Comparison of ENCODE assay signal across 1 cellular context in the genomic region with DNA sequence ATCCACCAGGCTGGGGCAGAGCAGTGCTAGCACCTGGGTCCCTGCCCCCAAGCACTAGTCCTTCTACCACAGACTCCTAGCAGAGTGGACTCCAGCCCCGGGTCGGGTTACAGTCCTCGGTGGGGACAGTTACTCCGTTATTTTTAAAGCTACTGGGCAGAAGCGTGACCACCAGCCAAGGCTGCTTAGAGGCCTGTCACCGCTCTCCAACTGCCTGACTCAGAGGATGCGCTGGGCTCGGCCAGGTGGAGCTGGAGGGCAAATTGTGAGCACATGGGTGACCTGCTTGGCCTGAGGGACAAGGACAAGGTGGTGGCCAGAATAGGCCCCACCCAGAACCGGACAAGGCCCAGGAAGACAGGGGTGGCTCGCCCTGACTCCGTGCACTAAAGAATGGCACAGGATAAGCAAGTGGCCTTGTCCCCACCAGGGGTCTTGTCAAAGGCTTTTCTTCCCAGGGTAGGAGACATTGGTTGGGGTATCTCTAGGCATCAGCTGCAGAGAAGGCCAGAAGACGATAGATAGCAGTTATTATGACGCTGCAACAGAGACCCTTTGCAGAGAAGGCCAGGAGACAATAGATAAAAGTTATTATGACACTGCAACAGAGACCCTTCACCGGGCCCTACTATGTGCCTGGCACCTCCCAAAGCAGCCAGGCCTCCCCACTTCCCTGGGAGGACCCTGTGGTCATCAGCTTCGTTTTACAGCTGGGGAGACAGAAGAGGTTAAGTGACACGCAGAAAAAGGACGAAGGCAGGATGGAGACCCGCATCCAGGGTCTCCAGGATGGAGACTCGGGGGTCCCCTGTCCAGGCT.
TF ChIP-seq lines count a peak whose summit lies in the region.

No MANE protein-coding gene starts in this region.

TF ChIP-seq in K562, 482 proteins besides CTCF, POLR2A, EP300 and RAD21 (continued from another document and continues in another):
- TF ChIP-seq TOE1 (IDR thresholded peaks at IDR 0.05; ENCODE audit: borderline replicate concordance), result no peak
- TF ChIP-seq TOE1 (CRISPR knock-in tag; IDR thresholded peaks at IDR 0.05; ENCODE audit: borderline replicate concordance, low read depth), result no peak
- TF ChIP-seq ZNF263 (CRISPR knock-in tag; IDR thresholded peaks at IDR 0.05; ENCODE audit: borderline replicate concordance), result peak; percentile 18; the same call in 1 of the 2 replicates
- no peak for TF ChIP-seq TAF15 (IDR thresholded peaks at IDR 0.05; ENCODE audit: low read depth, low read length)
- no peak for TF ChIP-seq ZC3H8 (IDR thresholded peaks at IDR 0.05)
- no peak for TF ChIP-seq ZSCAN32 (CRISPR knock-in tag; IDR thresholded peaks at IDR 0.05)
- no peak for TF ChIP-seq NR2C2 (CRISPR knock-in tag; IDR thresholded peaks at IDR 0.05)
- no peak for TF ChIP-seq NR2C2 (tag; IDR thresholded peaks at IDR 0.05)
- TF ChIP-seq HDAC2 (IDR thresholded peaks at IDR 0.05), result no peak
- TF ChIP-seq MCM5 (IDR thresholded peaks at IDR 0.05; ENCODE audit: low read depth), result no peak
- TF ChIP-seq ASH1L (IDR thresholded peaks at IDR 0.05; ENCODE audit: borderline replicate concordance, low read depth, partially characterized antibody), result no peak
- TF ChIP-seq KLF1 (tag; IDR thresholded peaks at IDR 0.05), result no peak
- TF ChIP-seq CBX8 (IDR thresholded peaks at IDR 0.05; ENCODE audit: borderline replicate concordance, extremely low read depth, low read depth, low read length, poor library complexity, severe bottlenecking), result no peak
- TF ChIP-seq ARID1B (IDR thresholded peaks at IDR 0.05), result peak; percentile 75
- no peak for TF ChIP-seq GMEB1 (CRISPR knock-in tag; IDR thresholded peaks at IDR 0.05)
- no peak for TF ChIP-seq KDM4B (IDR thresholded peaks at IDR 0.05; ENCODE audit: borderline replicate concordance in 2 of 2, low read depth in 1 of 2)
- TF ChIP-seq ZNF124 (CRISPR knock-in tag; IDR thresholded peaks at IDR 0.05), result no peak
- TF ChIP-seq CHD1 (IDR thresholded peaks at IDR 0.05; ENCODE audit: low read length), result no peak
- TF ChIP-seq CREB3L1 (IDR thresholded peaks at IDR 0.05; ENCODE audit: borderline replicate concordance, low read depth), result no peak
- no peak for TF ChIP-seq ZNF224 (CRISPR knock-in tag; IDR thresholded peaks at IDR 0.05)
- TF ChIP-seq ZNF354B (CRISPR knock-in tag; IDR thresholded peaks at IDR 0.05), result no peak
- TF ChIP-seq NCOR1 (IDR thresholded peaks at IDR 0.05), result peak; percentile 67; the same call in 1 of the 2 replicates
- TF ChIP-seq CREBBP (IDR thresholded peaks at IDR 0.05; ENCODE audit: low read depth, low read length), result no peak
- no peak for TF ChIP-seq MTF1 (CRISPR knock-in tag; IDR thresholded peaks at IDR 0.05; ENCODE audit: borderline replicate concordance)
- TF ChIP-seq MCM3 (IDR thresholded peaks at IDR 0.05), result no peak
- TF ChIP-seq KLF13 (tag; IDR thresholded peaks at IDR 0.05; ENCODE audit: borderline replicate concordance, low read depth), result no peak
- TF ChIP-seq, protein P1, sequence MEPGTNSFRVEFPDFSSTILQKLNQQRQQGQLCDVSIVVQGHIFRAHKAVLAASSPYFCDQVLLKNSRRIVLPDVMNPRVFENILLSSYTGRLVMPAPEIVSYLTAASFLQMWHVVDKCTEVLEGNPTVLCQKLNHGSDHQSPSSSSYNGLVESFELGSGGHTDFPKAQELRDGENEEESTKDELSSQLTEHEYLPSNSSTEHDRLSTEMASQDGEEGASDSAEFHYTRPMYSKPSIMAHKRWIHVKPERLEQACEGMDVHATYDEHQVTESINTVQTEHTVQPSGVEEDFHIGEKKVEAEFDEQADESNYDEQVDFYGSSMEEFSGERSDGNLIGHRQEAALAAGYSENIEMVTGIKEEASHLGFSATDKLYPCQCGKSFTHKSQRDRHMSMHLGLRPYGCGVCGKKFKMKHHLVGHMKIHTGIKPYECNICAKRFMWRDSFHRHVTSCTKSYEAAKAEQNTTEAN (CRISPR knock-in tag; IDR thresholded peaks at IDR 0.05), result no peak
- TF ChIP-seq MIER1 (IDR thresholded peaks at IDR 0.05; ENCODE audit: low read depth), result no peak
- no peak for TF ChIP-seq CHD4 (IDR thresholded peaks at IDR 0.05; ENCODE audit: insufficient read depth, insufficient replicate concordance, low read depth, low read length, poor library complexity, severe bottlenecking)
- no peak for TF ChIP-seq ZNF589 (CRISPR knock-in tag; IDR thresholded peaks at IDR 0.05; ENCODE audit: low read depth)
- no peak for TF ChIP-seq CXXC5 (CRISPR knock-in tag; IDR thresholded peaks at IDR 0.05)
- no peak for TF ChIP-seq KAT2B (IDR thresholded peaks at IDR 0.05; ENCODE audit: low read depth, low read length)
- TF ChIP-seq PYGO2 (tag; IDR thresholded peaks at IDR 0.05), result no peak
- TF ChIP-seq ZBTB8A (IDR thresholded peaks at IDR 0.05; ENCODE audit: partially characterized antibody), result no peak
- TF ChIP-seq, protein P2, sequence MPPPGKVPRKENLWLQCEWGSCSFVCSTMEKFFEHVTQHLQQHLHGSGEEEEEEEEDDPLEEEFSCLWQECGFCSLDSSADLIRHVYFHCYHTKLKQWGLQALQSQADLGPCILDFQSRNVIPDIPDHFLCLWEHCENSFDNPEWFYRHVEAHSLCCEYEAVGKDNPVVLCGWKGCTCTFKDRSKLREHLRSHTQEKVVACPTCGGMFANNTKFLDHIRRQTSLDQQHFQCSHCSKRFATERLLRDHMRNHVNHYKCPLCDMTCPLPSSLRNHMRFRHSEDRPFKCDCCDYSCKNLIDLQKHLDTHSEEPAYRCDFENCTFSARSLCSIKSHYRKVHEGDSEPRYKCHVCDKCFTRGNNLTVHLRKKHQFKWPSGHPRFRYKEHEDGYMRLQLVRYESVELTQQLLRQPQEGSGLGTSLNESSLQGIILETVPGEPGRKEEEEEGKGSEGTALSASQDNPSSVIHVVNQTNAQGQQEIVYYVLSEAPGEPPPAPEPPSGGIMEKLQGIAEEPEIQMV (tag; conservative IDR thresholded peaks at IDR 0.05; ENCODE audit: low read depth), result no peak
- TF ChIP-seq MAFF (IDR thresholded peaks at IDR 0.05; ENCODE audit: low read length), result no peak
- no peak for TF ChIP-seq ZSCAN29 (IDR thresholded peaks at IDR 0.05)
- TF ChIP-seq, protein P3, sequence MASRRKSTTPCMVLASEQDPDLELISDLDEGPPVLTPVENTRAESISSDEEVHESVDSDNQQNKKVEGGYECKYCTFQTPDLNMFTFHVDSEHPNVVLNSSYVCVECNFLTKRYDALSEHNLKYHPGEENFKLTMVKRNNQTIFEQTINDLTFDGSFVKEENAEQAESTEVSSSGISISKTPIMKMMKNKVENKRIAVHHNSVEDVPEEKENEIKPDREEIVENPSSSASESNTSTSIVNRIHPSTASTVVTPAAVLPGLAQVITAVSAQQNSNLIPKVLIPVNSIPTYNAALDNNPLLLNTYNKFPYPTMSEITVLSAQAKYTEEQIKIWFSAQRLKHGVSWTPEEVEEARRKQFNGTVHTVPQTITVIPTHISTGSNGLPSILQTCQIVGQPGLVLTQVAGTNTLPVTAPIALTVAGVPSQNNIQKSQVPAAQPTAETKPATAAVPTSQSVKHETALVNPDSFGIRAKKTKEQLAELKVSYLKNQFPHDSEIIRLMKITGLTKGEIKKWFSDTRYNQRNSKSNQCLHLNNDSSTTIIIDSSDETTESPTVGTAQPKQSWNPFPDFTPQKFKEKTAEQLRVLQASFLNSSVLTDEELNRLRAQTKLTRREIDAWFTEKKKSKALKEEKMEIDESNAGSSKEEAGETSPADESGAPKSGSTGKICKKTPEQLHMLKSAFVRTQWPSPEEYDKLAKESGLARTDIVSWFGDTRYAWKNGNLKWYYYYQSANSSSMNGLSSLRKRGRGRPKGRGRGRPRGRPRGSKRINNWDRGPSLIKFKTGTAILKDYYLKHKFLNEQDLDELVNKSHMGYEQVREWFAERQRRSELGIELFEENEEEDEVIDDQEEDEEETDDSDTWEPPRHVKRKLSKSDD (conservative IDR thresholded peaks at IDR 0.05; ENCODE audit: low read length), result no peak
- no peak for TF ChIP-seq CAMTA2 (CRISPR knock-in tag; conservative IDR thresholded peaks at IDR 0.05)
- TF ChIP-seq NCOA2 (IDR thresholded peaks at IDR 0.05; ENCODE audit: partially characterized antibody in 2 of 2), result no peak
- TF ChIP-seq CCAR2 (IDR thresholded peaks at IDR 0.05; ENCODE audit: low read depth, low read length), result no peak
- TF ChIP-seq ZBTB26 (CRISPR knock-in tag; IDR thresholded peaks at IDR 0.05), result no peak
- TF ChIP-seq BACH1 (tag; IDR thresholded peaks at IDR 0.05), result no peak
- TF ChIP-seq PRDM10 (IDR thresholded peaks at IDR 0.05; ENCODE audit: partially characterized antibody), result peak; percentile 59
- no peak for TF ChIP-seq E4F1 (CRISPR knock-in tag; IDR thresholded peaks at IDR 0.05; ENCODE audit: borderline replicate concordance)
- no peak for TF ChIP-seq ZNF561 (CRISPR knock-in tag; conservative IDR thresholded peaks at IDR 0.05)
- TF ChIP-seq ZNF785 (CRISPR knock-in tag; IDR thresholded peaks at IDR 0.05), result no peak
- TF ChIP-seq, protein P4, sequence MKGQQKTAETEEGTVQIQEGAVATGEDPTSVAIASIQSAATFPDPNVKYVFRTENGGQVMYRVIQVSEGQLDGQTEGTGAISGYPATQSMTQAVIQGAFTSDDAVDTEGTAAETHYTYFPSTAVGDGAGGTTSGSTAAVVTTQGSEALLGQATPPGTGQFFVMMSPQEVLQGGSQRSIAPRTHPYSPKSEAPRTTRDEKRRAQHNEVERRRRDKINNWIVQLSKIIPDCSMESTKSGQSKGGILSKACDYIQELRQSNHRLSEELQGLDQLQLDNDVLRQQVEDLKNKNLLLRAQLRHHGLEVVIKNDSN (CRISPR knock-in tag; IDR thresholded peaks at IDR 0.05), result 0 out of 2 replicates have a peak, but pooled peaks have one; percentile 17
- TF ChIP-seq TEAD1 (CRISPR knock-in tag; IDR thresholded peaks at IDR 0.05), result no peak; a peak in 1 of 4 replicates
- TF ChIP-seq ZNF217 (CRISPR knock-in tag; IDR thresholded peaks at IDR 0.05), result no peak
